ENCODE assay signal across 1 cellular context in genomic region chr17:68029512-68030215, GRCh38.
TF ChIP-seq lines count a peak whose summit lies in the region.

No MANE protein-coding gene starts in this region.

TF ChIP-seq in HepG2, 621 proteins besides CTCF, POLR2A, EP300 and RAD21 (continued from another document and continues in another):
- TF ChIP-seq POGZ (CRISPR knock-in tag; IDR thresholded peaks at IDR 0.05), result peak; percentile 87
- peak; percentile 90 for TF ChIP-seq ESRRA (CRISPR knock-in tag; IDR thresholded peaks at IDR 0.05; ENCODE audit: low read depth)
- TF ChIP-seq ARHGAP35 (CRISPR knock-in tag; IDR thresholded peaks at IDR 0.05; ENCODE audit: borderline replicate concordance), result no peak
- TF ChIP-seq ZSCAN20 (CRISPR knock-in tag; IDR thresholded peaks at IDR 0.05; ENCODE audit: borderline replicate concordance), result no peak
- peak; percentile 51; the same call in 1 of the 2 replicates for TF ChIP-seq DPF2 (CRISPR knock-in tag; IDR thresholded peaks at IDR 0.05; ENCODE audit: borderline replicate concordance, low read depth)
- TF ChIP-seq HINFP (CRISPR knock-in tag; IDR thresholded peaks at IDR 0.05; ENCODE audit: low read depth), result 0 out of 2 replicates have a peak, but pooled peaks have one; percentile 46
- TF ChIP-seq PPARG (CRISPR knock-in tag; conservative IDR thresholded peaks at IDR 0.05), result peak; percentile 79; the same call in 1 of the 2 replicates
- TF ChIP-seq ZSCAN22 (CRISPR knock-in tag; IDR thresholded peaks at IDR 0.05), result peak; percentile 83; the same call in 1 of the 2 replicates
- TF ChIP-seq ZFP41 (CRISPR knock-in tag; IDR thresholded peaks at IDR 0.05; ENCODE audit: borderline replicate concordance), result no peak
- TF ChIP-seq ZNF766 (CRISPR knock-in tag; IDR thresholded peaks at IDR 0.05; ENCODE audit: borderline replicate concordance), result no peak; the same call in 1 of the 2 replicates
- peak; percentile 77; the same call in 1 of the 2 replicates for TF ChIP-seq RCOR2 (CRISPR knock-in tag; IDR thresholded peaks at IDR 0.05)
- peak; percentile 97 for TF ChIP-seq ZNF614 (CRISPR knock-in tag; IDR thresholded peaks at IDR 0.05; ENCODE audit: borderline replicate concordance)
- TF ChIP-seq GFI1 (CRISPR knock-in tag; IDR thresholded peaks at IDR 0.05; ENCODE audit: borderline replicate concordance), result 0 out of 2 replicates have a peak, but pooled peaks have one; percentile 22
- no peak; the same call in 1 of the 2 replicates for TF ChIP-seq MED13 (CRISPR knock-in tag; IDR thresholded peaks at IDR 0.05)
- no peak for TF ChIP-seq ATF5 (CRISPR knock-in tag; IDR thresholded peaks at IDR 0.05; ENCODE audit: low read depth)
- no peak for TF ChIP-seq MAFK (conservative IDR thresholded peaks at IDR 0.05 in 1 of 2, IDR thresholded peaks at IDR 0.05 in 1 of 2; ENCODE audit: low read length in 2 of 2)
- 0 out of 2 replicates have a peak, but pooled peaks have one; percentile 5 for TF ChIP-seq ZNF563 (CRISPR knock-in tag; IDR thresholded peaks at IDR 0.05)
- no peak for TF ChIP-seq RBAK (CRISPR knock-in tag; IDR thresholded peaks at IDR 0.05)
- no peak for TF ChIP-seq ZFP36L2 (CRISPR knock-in tag; IDR thresholded peaks at IDR 0.05)
- TF ChIP-seq KDM3A (CRISPR knock-in tag; IDR thresholded peaks at IDR 0.05; ENCODE audit: low read depth), result peak; percentile 70; the same call in 1 of the 2 replicates
- no peak for TF ChIP-seq ZBTB40 (IDR thresholded peaks at IDR 0.05)
- TF ChIP-seq ZBTB40 (CRISPR knock-in tag; IDR thresholded peaks at IDR 0.05), result no peak; the same call in 1 of the 2 replicates
- TF ChIP-seq ZNF503 (CRISPR knock-in tag; IDR thresholded peaks at IDR 0.05), result peak; percentile 36; the same call in 1 of the 2 replicates
- peak; percentile 63 for TF ChIP-seq ZSCAN21 (CRISPR knock-in tag; IDR thresholded peaks at IDR 0.05; ENCODE audit: borderline replicate concordance)
- 0 out of 2 replicates have a peak, but pooled peaks have one; percentile 16 for TF ChIP-seq AKAP8 (CRISPR knock-in tag; IDR thresholded peaks at IDR 0.05)
- TF ChIP-seq FOXP4 (CRISPR knock-in tag; IDR thresholded peaks at IDR 0.05), result peak; percentile 81; the same call in 1 of the 2 replicates
- peak; percentile 88 for TF ChIP-seq IRF2 (CRISPR knock-in tag; IDR thresholded peaks at IDR 0.05)
- no peak; the same call in none of the 2 replicates for TF ChIP-seq KDM2A (CRISPR knock-in tag; IDR thresholded peaks at IDR 0.05; ENCODE audit: borderline replicate concordance, low read depth)
- TF ChIP-seq SCMH1 (CRISPR knock-in tag; IDR thresholded peaks at IDR 0.05; ENCODE audit: borderline replicate concordance), result no peak
- TF ChIP-seq ZNF652 (CRISPR knock-in tag; IDR thresholded peaks at IDR 0.05; ENCODE audit: borderline replicate concordance, low read depth), result peak; percentile 52; the same call in 1 of the 2 replicates
- TF ChIP-seq SNAI1 (CRISPR knock-in tag; IDR thresholded peaks at IDR 0.05; ENCODE audit: borderline replicate concordance), result no peak
- TF ChIP-seq ATAD3A (CRISPR knock-in tag; IDR thresholded peaks at IDR 0.05), result no peak
- TF ChIP-seq HNF4G (IDR thresholded peaks at IDR 0.05; ENCODE audit: borderline replicate concordance, low read depth, low read length), result peak; percentile 38; the same call in 1 of the 2 replicates
- TF ChIP-seq HNF4G (CRISPR knock-in tag; IDR thresholded peaks at IDR 0.05; ENCODE audit: borderline replicate concordance, low read depth), result no peak
- peak; percentile 48 for TF ChIP-seq SPEN (CRISPR knock-in tag; IDR thresholded peaks at IDR 0.05; ENCODE audit: low read depth)
- TF ChIP-seq ZFAT (CRISPR knock-in tag; conservative IDR thresholded peaks at IDR 0.05), result no peak
- TF ChIP-seq HNF4A (CRISPR knock-in tag; IDR thresholded peaks at IDR 0.05), result peak; percentile 75
- no peak for TF ChIP-seq TFDP1 (CRISPR knock-in tag; IDR thresholded peaks at IDR 0.05; ENCODE audit: borderline replicate concordance)
- TF ChIP-seq KLF9 (CRISPR knock-in tag; IDR thresholded peaks at IDR 0.05; ENCODE audit: low read depth), result no peak
- TF ChIP-seq AHR (CRISPR knock-in tag; IDR thresholded peaks at IDR 0.05), result no peak
- TF ChIP-seq PLRG1 (conservative IDR thresholded peaks at IDR 0.05), result no peak
- peak; percentile 54; the same call in 1 of the 2 replicates for TF ChIP-seq TFDP2 (CRISPR knock-in tag; IDR thresholded peaks at IDR 0.05)
- TF ChIP-seq RFXAP (CRISPR knock-in tag; IDR thresholded peaks at IDR 0.05; ENCODE audit: borderline replicate concordance), result no peak
- TF ChIP-seq ZMAT3 (CRISPR knock-in tag; conservative IDR thresholded peaks at IDR 0.05), result peak; percentile 49
- peak; percentile 96 for TF ChIP-seq MIXL1 (CRISPR knock-in tag; IDR thresholded peaks at IDR 0.05)
- no peak for TF ChIP-seq HMGA1 (CRISPR knock-in tag; conservative IDR thresholded peaks at IDR 0.05)
- no peak for TF ChIP-seq JARID2 (CRISPR knock-in tag; IDR thresholded peaks at IDR 0.05; ENCODE audit: insufficient replicate concordance)
- no peak for TF ChIP-seq E2F1 (CRISPR knock-in tag; IDR thresholded peaks at IDR 0.05)
